In the genomic region with DNA sequence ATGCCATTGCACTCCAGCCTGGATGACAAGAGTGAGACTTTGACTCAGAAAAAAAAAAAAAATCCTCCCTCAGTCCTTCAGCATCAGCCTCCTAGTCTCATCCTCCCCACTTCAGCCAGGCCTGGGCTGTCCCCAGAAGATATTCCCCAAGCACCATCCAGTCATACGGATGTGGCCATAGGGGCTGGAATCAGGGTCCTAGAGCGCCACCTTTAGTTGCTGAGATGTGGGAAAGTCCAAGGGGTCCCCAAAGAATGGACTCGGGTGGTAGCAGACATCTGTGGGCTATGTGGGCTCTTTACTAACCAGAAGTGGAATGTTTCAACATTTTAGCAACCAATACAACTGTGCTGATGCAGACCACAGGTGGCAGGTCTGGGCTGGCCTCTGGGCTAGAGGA, we compare ENCODE assay signal across 1 cellular context.
TF ChIP-seq lines count a peak whose summit lies in the region.

No MANE protein-coding gene starts in this region.

TF ChIP-seq in H1, 55 proteins besides CTCF, POLR2A, EP300 and RAD21:
- TF ChIP-seq JUND (IDR thresholded peaks at IDR 0.05; ENCODE audit: low read length): no peak
- TF ChIP-seq GTF2F1 (IDR thresholded peaks at IDR 0.05; ENCODE audit: borderline replicate concordance, low read depth, low read length): no peak
- TF ChIP-seq TBP (IDR thresholded peaks at IDR 0.05; ENCODE audit: low read depth, low read length): no peak
- no peak for TF ChIP-seq CTBP2 (IDR thresholded peaks at IDR 0.05; ENCODE audit: borderline replicate concordance, insufficient read depth, insufficient read length, low read length)
- TF ChIP-seq SUZ12 (IDR thresholded peaks at IDR 0.05; ENCODE audit: low read length): no peak
- TF ChIP-seq, protein P1, sequence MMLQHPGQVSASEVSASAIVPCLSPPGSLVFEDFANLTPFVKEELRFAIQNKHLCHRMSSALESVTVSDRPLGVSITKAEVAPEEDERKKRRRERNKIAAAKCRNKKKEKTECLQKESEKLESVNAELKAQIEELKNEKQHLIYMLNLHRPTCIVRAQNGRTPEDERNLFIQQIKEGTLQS (IDR thresholded peaks at IDR 0.05; ENCODE audit: insufficient read depth, low read depth, low read length): no peak
